Comparison of ENCODE assay signal across 1 cellular context in the genomic region with DNA sequence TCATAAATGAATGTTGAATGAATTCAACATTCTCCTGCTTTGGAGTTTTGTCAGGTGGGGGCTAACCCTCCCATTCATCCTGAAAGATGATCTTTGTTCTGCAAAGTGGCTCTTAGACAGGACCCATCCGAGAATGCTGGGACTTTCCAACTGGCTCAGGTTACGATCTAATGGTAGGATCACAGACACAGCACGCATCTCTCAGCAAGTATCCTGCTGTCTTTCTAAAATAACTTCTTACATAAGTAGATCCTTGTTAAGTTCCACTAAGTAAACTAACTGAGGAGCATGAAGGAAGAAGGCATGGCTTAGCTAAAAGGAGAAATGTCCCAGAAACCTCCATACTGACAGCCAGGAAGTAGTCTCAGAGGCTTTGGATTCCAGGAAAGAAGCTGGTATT.
TF ChIP-seq lines count a peak whose summit lies in the region.

No MANE protein-coding gene starts in this region.

TF ChIP-seq in HepG2, 621 proteins besides CTCF, POLR2A, EP300 and RAD21 (continues in another document):
- TF ChIP-seq ZNF644 (CRISPR knock-in tag; IDR thresholded peaks at IDR 0.05; ENCODE audit: low read depth) (peak; percentile 28; the same call in 1 of the 2 replicates), KLF6 (CRISPR knock-in tag; IDR thresholded peaks at IDR 0.05) (no peak), TAF1 (CRISPR knock-in tag; IDR thresholded peaks at IDR 0.05) (peak; percentile 13; the same call in 1 of the 2 replicates), KLF9 (CRISPR knock-in tag; IDR thresholded peaks at IDR 0.05; ENCODE audit: low read depth) (no peak), ZNF34 (CRISPR knock-in tag; IDR thresholded peaks at IDR 0.05; ENCODE audit: borderline replicate concordance) (no peak; the same call in 1 of the 2 replicates), GABPA (IDR thresholded peaks at IDR 0.05; ENCODE audit: low read depth, low read length) (no peak), GABPA (CRISPR knock-in tag; IDR thresholded peaks at IDR 0.05; ENCODE audit: low read depth) (no peak), RFXAP (CRISPR knock-in tag; IDR thresholded peaks at IDR 0.05; ENCODE audit: borderline replicate concordance) (no peak), ZNF292 (CRISPR knock-in tag; IDR thresholded peaks at IDR 0.05; ENCODE audit: borderline replicate concordance, low read depth) (0 out of 2 replicates have a peak, but pooled peaks have one; percentile 42), SALL1 (CRISPR knock-in tag; IDR thresholded peaks at IDR 0.05) (0 out of 2 replicates have a peak, but pooled peaks have one; percentile 34), TEAD3 (CRISPR knock-in tag; optimal IDR thresholded peaks at IDR 0.05; ENCODE audit: borderline replicate concordance) (peak; percentile 33), IRF2 (CRISPR knock-in tag; IDR thresholded peaks at IDR 0.05) (peak; percentile 26; the same call in 1 of the 2 replicates), CEBPG (CRISPR knock-in tag; IDR thresholded peaks at IDR 0.05) (peak; percentile 42; the same call in 1 of the 2 replicates), LCORL (IDR thresholded peaks at IDR 0.05) (no peak), LCORL (CRISPR knock-in tag; IDR thresholded peaks at IDR 0.05) (0 out of 2 replicates have a peak, but pooled peaks have one; percentile 33), ZNF614 (CRISPR knock-in tag; IDR thresholded peaks at IDR 0.05; ENCODE audit: borderline replicate concordance) (0 out of 2 replicates have a peak, but pooled peaks have one; percentile 61), RELA (CRISPR knock-in tag; IDR thresholded peaks at IDR 0.05) (peak; percentile 69; the same call in 1 of the 2 replicates), ZNF143 (CRISPR knock-in tag; IDR thresholded peaks at IDR 0.05) (peak; percentile 76), ZBTB7B (CRISPR knock-in tag; IDR thresholded peaks at IDR 0.05) (peak; percentile 42; the same call in 1 of the 2 replicates), GATAD2A (CRISPR knock-in tag; IDR thresholded peaks at IDR 0.05) (peak; percentile 57; the same call in 1 of the 2 replicates), ZNF652 (CRISPR knock-in tag; IDR thresholded peaks at IDR 0.05; ENCODE audit: borderline replicate concordance, low read depth) (no peak), SIN3A (IDR thresholded peaks at IDR 0.05; ENCODE audit: borderline replicate concordance, low read depth, low read length) (0 out of 2 replicates have a peak, but pooled peaks have one; percentile 35), SAP130 (CRISPR knock-in tag; IDR thresholded peaks at IDR 0.05; ENCODE audit: low read depth) (peak; percentile 62), SOX5 (CRISPR knock-in tag; IDR thresholded peaks at IDR 0.05; ENCODE audit: borderline replicate concordance) (peak; percentile 37; the same call in 1 of the 2 replicates), PHF5A (CRISPR knock-in tag; IDR thresholded peaks at IDR 0.05; ENCODE audit: low read depth, unreplicated experiment) (peak; percentile 50), ZNF331 (CRISPR knock-in tag; IDR thresholded peaks at IDR 0.05) (peak; percentile 69), SOX13 (IDR thresholded peaks at IDR 0.05) (no peak), SOX13 (CRISPR knock-in tag; conservative IDR thresholded peaks at IDR 0.05 in 1 of 2, IDR thresholded peaks at IDR 0.05 in 1 of 2) (peak in 1 of 2 experiments; percentile 54; a peak in 1 of 4 replicates), SIX1 (CRISPR knock-in tag; IDR thresholded peaks at IDR 0.05; ENCODE audit: borderline replicate concordance) (peak; percentile 94)
- TF ChIP-seq, protein P1, sequence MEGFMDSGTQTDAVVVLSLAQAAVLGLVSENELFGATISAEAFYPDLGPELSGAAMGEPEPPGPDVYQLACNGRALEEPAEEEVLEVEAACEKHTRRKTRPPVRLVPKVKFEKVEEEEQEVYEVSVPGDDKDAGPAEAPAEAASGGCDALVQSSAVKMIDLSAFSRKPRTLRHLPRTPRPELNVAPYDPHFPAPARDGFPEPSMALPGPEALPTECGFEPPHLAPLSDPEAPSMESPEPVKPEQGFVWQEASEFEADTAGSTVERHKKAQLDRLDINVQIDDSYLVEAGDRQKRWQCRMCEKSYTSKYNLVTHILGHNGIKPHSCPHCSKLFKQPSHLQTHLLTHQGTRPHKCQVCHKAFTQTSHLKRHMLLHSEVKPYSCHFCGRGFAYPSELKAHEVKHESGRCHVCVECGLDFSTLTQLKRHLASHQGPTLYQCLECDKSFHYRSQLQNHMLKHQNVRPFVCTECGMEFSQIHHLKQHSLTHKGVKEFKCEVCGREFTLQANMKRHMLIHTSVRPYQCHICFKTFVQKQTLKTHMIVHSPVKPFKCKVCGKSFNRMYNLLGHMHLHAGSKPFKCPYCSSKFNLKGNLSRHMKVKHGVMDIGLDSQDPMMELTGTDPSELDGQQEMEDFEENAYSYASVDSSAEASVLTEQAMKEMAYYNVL (CRISPR knock-in tag; IDR thresholded peaks at IDR 0.05; ENCODE audit: borderline replicate concordance), result no peak
- TF ChIP-seq, protein P2, sequence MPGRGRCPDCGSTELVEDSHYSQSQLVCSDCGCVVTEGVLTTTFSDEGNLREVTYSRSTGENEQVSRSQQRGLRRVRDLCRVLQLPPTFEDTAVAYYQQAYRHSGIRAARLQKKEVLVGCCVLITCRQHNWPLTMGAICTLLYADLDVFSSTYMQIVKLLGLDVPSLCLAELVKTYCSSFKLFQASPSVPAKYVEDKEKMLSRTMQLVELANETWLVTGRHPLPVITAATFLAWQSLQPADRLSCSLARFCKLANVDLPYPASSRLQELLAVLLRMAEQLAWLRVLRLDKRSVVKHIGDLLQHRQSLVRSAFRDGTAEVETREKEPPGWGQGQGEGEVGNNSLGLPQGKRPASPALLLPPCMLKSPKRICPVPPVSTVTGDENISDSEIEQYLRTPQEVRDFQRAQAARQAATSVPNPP (CRISPR knock-in tag; IDR thresholded peaks at IDR 0.05), result no peak
- TF ChIP-seq, protein P3, sequence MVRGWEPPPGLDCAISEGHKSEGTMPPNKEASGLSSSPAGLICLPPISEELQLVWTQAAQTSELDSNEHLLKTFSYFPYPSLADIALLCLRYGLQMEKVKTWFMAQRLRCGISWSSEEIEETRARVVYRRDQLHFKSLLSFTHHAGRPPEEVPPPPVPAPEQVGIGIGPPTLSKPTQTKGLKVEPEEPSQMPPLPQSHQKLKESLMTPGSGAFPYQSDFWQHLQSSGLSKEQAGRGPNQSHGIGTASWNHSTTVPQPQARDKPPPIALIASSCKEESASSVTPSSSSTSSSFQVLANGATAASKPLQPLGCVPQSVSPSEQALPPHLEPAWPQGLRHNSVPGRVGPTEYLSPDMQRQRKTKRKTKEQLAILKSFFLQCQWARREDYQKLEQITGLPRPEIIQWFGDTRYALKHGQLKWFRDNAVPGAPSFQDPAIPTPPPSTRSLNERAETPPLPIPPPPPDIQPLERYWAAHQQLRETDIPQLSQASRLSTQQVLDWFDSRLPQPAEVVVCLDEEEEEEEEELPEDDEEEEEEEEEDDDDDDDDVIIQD (CRISPR knock-in tag; IDR thresholded peaks at IDR 0.05; ENCODE audit: low read depth), result peak; percentile 80
- TF ChIP-seq, protein P4, sequence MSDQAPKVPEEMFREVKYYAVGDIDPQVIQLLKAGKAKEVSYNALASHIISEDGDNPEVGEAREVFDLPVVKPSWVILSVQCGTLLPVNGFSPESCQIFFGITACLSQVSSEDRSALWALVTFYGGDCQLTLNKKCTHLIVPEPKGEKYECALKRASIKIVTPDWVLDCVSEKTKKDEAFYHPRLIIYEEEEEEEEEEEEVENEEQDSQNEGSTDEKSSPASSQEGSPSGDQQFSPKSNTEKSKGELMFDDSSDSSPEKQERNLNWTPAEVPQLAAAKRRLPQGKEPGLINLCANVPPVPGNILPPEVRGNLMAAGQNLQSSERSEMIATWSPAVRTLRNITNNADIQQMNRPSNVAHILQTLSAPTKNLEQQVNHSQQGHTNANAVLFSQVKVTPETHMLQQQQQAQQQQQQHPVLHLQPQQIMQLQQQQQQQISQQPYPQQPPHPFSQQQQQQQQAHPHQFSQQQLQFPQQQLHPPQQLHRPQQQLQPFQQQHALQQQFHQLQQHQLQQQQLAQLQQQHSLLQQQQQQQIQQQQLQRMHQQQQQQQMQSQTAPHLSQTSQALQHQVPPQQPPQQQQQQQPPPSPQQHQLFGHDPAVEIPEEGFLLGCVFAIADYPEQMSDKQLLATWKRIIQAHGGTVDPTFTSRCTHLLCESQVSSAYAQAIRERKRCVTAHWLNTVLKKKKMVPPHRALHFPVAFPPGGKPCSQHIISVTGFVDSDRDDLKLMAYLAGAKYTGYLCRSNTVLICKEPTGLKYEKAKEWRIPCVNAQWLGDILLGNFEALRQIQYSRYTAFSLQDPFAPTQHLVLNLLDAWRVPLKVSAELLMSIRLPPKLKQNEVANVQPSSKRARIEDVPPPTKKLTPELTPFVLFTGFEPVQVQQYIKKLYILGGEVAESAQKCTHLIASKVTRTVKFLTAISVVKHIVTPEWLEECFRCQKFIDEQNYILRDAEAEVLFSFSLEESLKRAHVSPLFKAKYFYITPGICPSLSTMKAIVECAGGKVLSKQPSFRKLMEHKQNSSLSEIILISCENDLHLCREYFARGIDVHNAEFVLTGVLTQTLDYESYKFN (CRISPR knock-in tag; conservative IDR thresholded peaks at IDR 0.05), result peak; percentile 39; the same call in 1 of the 2 replicates
- TF ChIP-seq, protein P5, sequence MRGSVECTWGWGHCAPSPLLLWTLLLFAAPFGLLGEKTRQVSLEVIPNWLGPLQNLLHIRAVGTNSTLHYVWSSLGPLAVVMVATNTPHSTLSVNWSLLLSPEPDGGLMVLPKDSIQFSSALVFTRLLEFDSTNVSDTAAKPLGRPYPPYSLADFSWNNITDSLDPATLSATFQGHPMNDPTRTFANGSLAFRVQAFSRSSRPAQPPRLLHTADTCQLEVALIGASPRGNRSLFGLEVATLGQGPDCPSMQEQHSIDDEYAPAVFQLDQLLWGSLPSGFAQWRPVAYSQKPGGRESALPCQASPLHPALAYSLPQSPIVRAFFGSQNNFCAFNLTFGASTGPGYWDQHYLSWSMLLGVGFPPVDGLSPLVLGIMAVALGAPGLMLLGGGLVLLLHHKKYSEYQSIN (CRISPR knock-in tag; IDR thresholded peaks at IDR 0.05; ENCODE audit: borderline replicate concordance), result no peak
- TF ChIP-seq, protein P6, sequence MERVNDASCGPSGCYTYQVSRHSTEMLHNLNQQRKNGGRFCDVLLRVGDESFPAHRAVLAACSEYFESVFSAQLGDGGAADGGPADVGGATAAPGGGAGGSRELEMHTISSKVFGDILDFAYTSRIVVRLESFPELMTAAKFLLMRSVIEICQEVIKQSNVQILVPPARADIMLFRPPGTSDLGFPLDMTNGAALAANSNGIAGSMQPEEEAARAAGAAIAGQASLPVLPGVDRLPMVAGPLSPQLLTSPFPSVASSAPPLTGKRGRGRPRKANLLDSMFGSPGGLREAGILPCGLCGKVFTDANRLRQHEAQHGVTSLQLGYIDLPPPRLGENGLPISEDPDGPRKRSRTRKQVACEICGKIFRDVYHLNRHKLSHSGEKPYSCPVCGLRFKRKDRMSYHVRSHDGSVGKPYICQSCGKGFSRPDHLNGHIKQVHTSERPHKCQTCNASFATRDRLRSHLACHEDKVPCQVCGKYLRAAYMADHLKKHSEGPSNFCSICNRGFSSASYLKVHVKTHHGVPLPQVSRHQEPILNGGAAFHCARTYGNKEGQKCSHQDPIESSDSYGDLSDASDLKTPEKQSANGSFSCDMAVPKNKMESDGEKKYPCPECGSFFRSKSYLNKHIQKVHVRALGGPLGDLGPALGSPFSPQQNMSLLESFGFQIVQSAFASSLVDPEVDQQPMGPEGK (CRISPR knock-in tag; IDR thresholded peaks at IDR 0.05), result peak; percentile 97
- TF ChIP-seq, protein P7, sequence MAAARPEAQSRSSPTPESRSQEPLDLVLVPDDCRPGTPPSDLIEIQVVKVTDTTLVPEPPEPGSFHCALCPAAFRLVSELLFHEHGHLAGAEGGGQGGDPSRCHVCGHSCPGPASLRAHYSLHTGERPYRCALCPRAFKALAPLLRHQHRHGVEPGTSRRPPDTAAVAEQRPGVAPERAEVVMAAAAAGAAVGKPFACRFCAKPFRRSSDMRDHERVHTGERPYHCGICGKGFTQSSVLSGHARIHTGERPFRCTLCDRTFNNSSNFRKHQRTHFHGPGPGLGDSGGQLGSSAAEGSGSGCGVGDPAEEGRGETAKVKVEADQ (CRISPR knock-in tag; IDR thresholded peaks at IDR 0.05; ENCODE audit: borderline replicate concordance), result 0 out of 2 replicates have a peak, but pooled peaks have one; percentile 9
- TF ChIP-seq, protein P8, sequence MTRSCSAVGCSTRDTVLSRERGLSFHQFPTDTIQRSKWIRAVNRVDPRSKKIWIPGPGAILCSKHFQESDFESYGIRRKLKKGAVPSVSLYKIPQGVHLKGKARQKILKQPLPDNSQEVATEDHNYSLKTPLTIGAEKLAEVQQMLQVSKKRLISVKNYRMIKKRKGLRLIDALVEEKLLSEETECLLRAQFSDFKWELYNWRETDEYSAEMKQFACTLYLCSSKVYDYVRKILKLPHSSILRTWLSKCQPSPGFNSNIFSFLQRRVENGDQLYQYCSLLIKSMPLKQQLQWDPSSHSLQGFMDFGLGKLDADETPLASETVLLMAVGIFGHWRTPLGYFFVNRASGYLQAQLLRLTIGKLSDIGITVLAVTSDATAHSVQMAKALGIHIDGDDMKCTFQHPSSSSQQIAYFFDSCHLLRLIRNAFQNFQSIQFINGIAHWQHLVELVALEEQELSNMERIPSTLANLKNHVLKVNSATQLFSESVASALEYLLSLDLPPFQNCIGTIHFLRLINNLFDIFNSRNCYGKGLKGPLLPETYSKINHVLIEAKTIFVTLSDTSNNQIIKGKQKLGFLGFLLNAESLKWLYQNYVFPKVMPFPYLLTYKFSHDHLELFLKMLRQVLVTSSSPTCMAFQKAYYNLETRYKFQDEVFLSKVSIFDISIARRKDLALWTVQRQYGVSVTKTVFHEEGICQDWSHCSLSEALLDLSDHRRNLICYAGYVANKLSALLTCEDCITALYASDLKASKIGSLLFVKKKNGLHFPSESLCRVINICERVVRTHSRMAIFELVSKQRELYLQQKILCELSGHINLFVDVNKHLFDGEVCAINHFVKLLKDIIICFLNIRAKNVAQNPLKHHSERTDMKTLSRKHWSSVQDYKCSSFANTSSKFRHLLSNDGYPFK (CRISPR knock-in tag; IDR thresholded peaks at IDR 0.05; ENCODE audit: borderline replicate concordance), result no peak
- TF ChIP-seq, protein P9, sequence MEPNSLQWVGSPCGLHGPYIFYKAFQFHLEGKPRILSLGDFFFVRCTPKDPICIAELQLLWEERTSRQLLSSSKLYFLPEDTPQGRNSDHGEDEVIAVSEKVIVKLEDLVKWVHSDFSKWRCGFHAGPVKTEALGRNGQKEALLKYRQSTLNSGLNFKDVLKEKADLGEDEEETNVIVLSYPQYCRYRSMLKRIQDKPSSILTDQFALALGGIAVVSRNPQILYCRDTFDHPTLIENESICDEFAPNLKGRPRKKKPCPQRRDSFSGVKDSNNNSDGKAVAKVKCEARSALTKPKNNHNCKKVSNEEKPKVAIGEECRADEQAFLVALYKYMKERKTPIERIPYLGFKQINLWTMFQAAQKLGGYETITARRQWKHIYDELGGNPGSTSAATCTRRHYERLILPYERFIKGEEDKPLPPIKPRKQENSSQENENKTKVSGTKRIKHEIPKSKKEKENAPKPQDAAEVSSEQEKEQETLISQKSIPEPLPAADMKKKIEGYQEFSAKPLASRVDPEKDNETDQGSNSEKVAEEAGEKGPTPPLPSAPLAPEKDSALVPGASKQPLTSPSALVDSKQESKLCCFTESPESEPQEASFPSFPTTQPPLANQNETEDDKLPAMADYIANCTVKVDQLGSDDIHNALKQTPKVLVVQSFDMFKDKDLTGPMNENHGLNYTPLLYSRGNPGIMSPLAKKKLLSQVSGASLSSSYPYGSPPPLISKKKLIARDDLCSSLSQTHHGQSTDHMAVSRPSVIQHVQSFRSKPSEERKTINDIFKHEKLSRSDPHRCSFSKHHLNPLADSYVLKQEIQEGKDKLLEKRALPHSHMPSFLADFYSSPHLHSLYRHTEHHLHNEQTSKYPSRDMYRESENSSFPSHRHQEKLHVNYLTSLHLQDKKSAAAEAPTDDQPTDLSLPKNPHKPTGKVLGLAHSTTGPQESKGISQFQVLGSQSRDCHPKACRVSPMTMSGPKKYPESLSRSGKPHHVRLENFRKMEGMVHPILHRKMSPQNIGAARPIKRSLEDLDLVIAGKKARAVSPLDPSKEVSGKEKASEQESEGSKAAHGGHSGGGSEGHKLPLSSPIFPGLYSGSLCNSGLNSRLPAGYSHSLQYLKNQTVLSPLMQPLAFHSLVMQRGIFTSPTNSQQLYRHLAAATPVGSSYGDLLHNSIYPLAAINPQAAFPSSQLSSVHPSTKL (CRISPR knock-in tag; IDR thresholded peaks at IDR 0.05), result peak; percentile 60
